12 cellular contexts compared by ENCODE assay signal in genomic region chr9:38141751-38142150, GRCh38.
A peak's percentile ranks its signal among the peaks of the same experiment; 100 is the strongest.
DNase-seq lines count a peak whose midpoint lies in the region; TF ChIP-seq lines count a peak whose summit lies in the region.
"Had no signal": no experiment of that assay in that cellular context is flagged by ENCODE, and none has a peak within 500 bp of the region (broad histone marks: within the 10 kb centered on the region; RNA-seq: fewer than 3 reads in every experiment).

No MANE protein-coding gene starts in this region.

- peak overlapping the region; percentile 56 for H4K8ac ChIP-seq in mesenchymal stem cell (ENCODE audit: low read length)

- H2AK5ac ChIP-seq in mesenchymal stem cell (ENCODE audit: low read length, severe bottlenecking), result peak overlapping the region; percentile 57

- peak overlapping the region; percentile 31 for H3K4me2 ChIP-seq in mesenchymal stem cell (ENCODE audit: low read length, poor library complexity, severe bottlenecking)

- H3K27ac ChIP-seq in brain microvascular endothelial cell (peak overlapping the region; percentile 69), mesenchymal stem cell (ENCODE audit: low read length, poor library complexity, severe bottlenecking) (peak overlapping the region; percentile 95)

- H2BK12ac ChIP-seq in mesenchymal stem cell (ENCODE audit: low read length in 2 of 2), result peak overlapping the region in 1 of 2 experiments; percentile 68

- TF ChIP-seq CTCF in AG09309 (IDR thresholded peaks at IDR 0.05; ENCODE audit: control insufficient read depth, insufficient read depth, low read depth, low read length, missing control alignments), result no peak
- no peak for TF ChIP-seq CTCF in brain microvascular endothelial cell (IDR thresholded peaks at IDR 0.05; ENCODE audit: low read depth, low read length, missing control alignments)
- TF ChIP-seq CTCF in GM10266 (IDR thresholded peaks at IDR 0.05; ENCODE audit: control insufficient read depth, insufficient read depth, low read depth, missing control alignments), result no peak

- H2BK15ac ChIP-seq in mesenchymal stem cell (ENCODE audit: low read depth, poor library complexity, severe bottlenecking), result no peak overlapping the region

- H2BK5ac ChIP-seq in mesenchymal stem cell (ENCODE audit: low read depth, low read length, poor library complexity, severe bottlenecking), result peak overlapping the region; percentile 15

- no peak overlapping the region for H2BK120ac ChIP-seq in mesenchymal stem cell (ENCODE audit: low read depth, low read length)

- H4K91ac ChIP-seq in mesenchymal stem cell (ENCODE audit: low read length), result no peak overlapping the region

- no peak overlapping the region for H2AFZ ChIP-seq in mesenchymal stem cell (ENCODE audit: low read depth, low read length)

- peaks cover 18% of the 10 kb centered on the region for H3K4me1 ChIP-seq in mesenchymal stem cell (ENCODE audit: control insufficient read depth, insufficient read depth, low read depth, low read length)

- H3K4me3 ChIP-seq in AG09309 (ENCODE audit: control insufficient read depth, low read depth, low read length), result no peak overlapping the region
- no peak overlapping the region for H3K4me3 ChIP-seq in brain microvascular endothelial cell (ENCODE audit: low read depth, low read length)
- peak overlapping the region in 1 of 2 experiments; percentile 60 for H3K4me3 ChIP-seq in mesenchymal stem cell (ENCODE audit: insufficient read depth in 1 of 2, low read depth in 1 of 2, low read length in 2 of 2)

- no peak overlapping the region for H3K14ac ChIP-seq in mesenchymal stem cell (ENCODE audit: low read length in 2 of 2)

- no peak overlapping the region for H3K4ac ChIP-seq in mesenchymal stem cell (ENCODE audit: low read depth in 1 of 2, low read length in 2 of 2)

- no peaks in the 10 kb centered on the region for H3K79me1 ChIP-seq in mesenchymal stem cell (replicated peaks; ENCODE audit: low read length, poor library complexity, severe bottlenecking)

- H3K18ac ChIP-seq in mesenchymal stem cell (ENCODE audit: low read depth in 1 of 2, low read length in 2 of 2), result peak overlapping the region; percentile 45 to 50

- H3K36me3 ChIP-seq in brain microvascular endothelial cell (replicated peaks) (no peaks in the 10 kb centered on the region), mesenchymal stem cell (ENCODE audit: control insufficient read depth in 1 of 2, insufficient read depth in 2 of 2, low read depth in 1 of 2, low read length in 2 of 2) (no peaks in the 10 kb centered on the region)

- H3K27me3 ChIP-seq in brain microvascular endothelial cell (replicated peaks), result peaks cover 10% of the 10 kb centered on the region
- peaks cover 0 to 38% of the 10 kb centered on the region in 2 experiments for H3K27me3 ChIP-seq in mesenchymal stem cell (ENCODE audit: control insufficient read depth in 1 of 2, insufficient read depth in 1 of 2, low read length in 2 of 2)

- no peaks in the 10 kb centered on the region for H3K9me3 ChIP-seq in mesenchymal stem cell (ENCODE audit: control insufficient read depth, low read length)

- DNase-seq in AG09309 (ENCODE audit: low read depth) (peak; percentile 64), HK-2 (ENCODE audit: unreplicated experiment) (peak; percentile 27), brain microvascular endothelial cell (peak; percentile 53), mesenchymal stem cell (peak; percentile 82), DMS114 treated with DMSO at 0.1 percent for 48 hours (lab: John Stamatoyannopoulos, UW; ENCODE audit: unreplicated experiment) (no peak), NCI-H1092 (lab: John Stamatoyannopoulos, UW) (no peak), GM10266 (ENCODE audit: extremely low spot score) (no peak)
- no peak for DNase-seq in stimulated activated CD4-positive, alpha-beta T cell treated with anti-CD3 and anti-CD28 coated beads, Interleukin-4, amount 100 ng/mL, for 24 hours
- DNase-seq: activated T-cell treated with anti-CD3 and anti-CD28 coated beads, Interleukin-2, amount 50 U/mL, for 4 hours; CD4-positive, alpha-beta memory T cell; hypothalamus; NCI-H2029 treated with DMSO at 0.1 percent for 48 hours had no signal

- peak overlapping the region; percentile 32 for H3K9ac ChIP-seq in mesenchymal stem cell (ENCODE audit: low read length)

- H3K23ac ChIP-seq in mesenchymal stem cell (ENCODE audit: low read length in 2 of 2), result no peak overlapping the region

- 30% methylated on average over 2 of the region's 4 CpGs for WGBS in mesenchymal stem cell

- in situ Hi-C loops in brain microvascular endothelial cell (cut with HindIII; ENCODE audit: low pct_ligation_motif_present, low sequenced_read_pairs), result no loop called here

Comparison
In these comparisons a context has a peak if more than half of its experiments do, and no peak if none do; other contexts are left out.
1. DNase-seq: peak in AG09309 (single experiment), HK-2 (single experiment), brain microvascular endothelial cell (single experiment) and mesenchymal stem cell (single experiment); none in DMS114 treated with DMSO at 0.1 percent for 48 hours (single experiment), NCI-H1092 (single experiment), GM10266 (single experiment) and stimulated activated CD4-positive, alpha-beta T cell treated with anti-CD3 and anti-CD28 coated beads, Interleukin-4, amount 100 ng/mL, for 24 hours (single experiment).